21 cellular contexts compared by ENCODE assay signal in the genomic region with DNA sequence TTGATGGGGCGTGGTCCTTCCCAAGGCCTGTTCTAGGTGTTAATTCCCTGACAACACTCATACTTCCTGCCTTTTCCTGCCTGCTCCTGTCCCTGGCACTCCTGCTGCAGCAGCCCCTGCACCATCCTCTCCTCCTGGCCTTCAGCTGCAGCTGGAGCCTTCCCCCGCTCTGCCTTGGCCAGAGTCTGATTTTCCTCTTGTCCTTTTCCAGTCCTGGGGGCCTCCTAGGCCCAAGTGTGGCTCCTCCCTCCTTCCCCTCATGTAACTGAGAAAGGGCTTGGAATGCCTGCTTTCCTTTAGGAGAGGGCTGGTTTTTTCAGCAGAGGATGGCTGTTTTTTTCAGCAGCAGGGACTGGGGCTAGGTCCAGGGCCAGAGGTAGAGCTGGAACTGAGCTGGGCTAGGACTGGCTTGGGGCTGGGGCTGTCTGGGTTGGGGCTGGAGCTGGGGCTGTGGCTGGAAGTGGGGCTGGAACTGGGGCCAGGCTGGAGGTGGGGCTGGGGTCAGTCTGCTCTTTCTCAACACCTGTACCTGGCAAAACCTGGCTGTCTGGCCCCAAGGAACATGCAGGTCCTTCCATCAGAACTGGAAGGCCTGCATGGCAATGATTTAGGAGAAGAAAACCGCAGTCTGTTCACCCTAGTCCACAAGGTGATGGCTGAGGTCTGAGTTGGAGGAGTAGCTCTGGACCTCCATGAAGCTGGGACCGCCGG. TPM values are rescaled to one million over a fixed set of nuclear protein-coding genes. Genes with fewer than 3 reads are reported as not detected.
A peak's percentile ranks its signal among the peaks of the same experiment; 100 is the strongest.
DNase-seq lines count a peak whose midpoint lies in the region; ATAC-seq lines count a peak whose summit lies in the region.
"Had no signal": no experiment of that assay in that cellular context is flagged by ENCODE, and none has a peak within 500 bp of the region (broad histone marks: within the 10 kb centered on the region; RNA-seq: fewer than 3 reads in every experiment).

No MANE protein-coding gene starts in this region.

- H3K4me3 ChIP-seq in right cardiac atrium (ENCODE audit: low read length) (no peak overlapping the region), mesodermal cell (ENCODE audit: extremely low read depth, insufficient read depth, low read length, poor library complexity, severe bottlenecking) (no peak overlapping the region), SJCRH30 (no peak overlapping the region)
- H3K4me3 ChIP-seq: BLaER1, GM12878 had no signal

- H3K27me3 ChIP-seq in right cardiac atrium (ENCODE audit: control insufficient read depth, insufficient read depth) (no peaks in the 10 kb centered on the region), SJCRH30 (no peaks in the 10 kb centered on the region)
- H3K27me3 ChIP-seq: BLaER1 had no signal

- intact Hi-C loops in right cardiac atrium (cut with DNase I), result no loop called here
- intact Hi-C loops in Right ventricle myocardium superior (cut with DNase I), result no loop called here
- intact Hi-C loops in dendritic cell treated with granulocyte-macrophage colony-stimulating factor and Interleukin-4, amounts not matched to agents 40 ng/mL and 50 ng/mL, for 4 days (cut with micrococcal nuclease), result no loop called here

- H3K4me3 Mint-ChIP-seq in dendritic cell treated with granulocyte-macrophage colony-stimulating factor and Interleukin-4, amounts not matched to agents 40 ng/mL and 50 ng/mL, for 4 days, result no peak overlapping the region
- H3K4me3 Mint-ChIP-seq in stimulated activated naive B cell treated with anti-CD40 and anti-IgM and Interleukin-4, amounts not matched to agents 10 μg/mL and 1 μg/mL and 100 μg/mL, for 72 hours, result no peak overlapping the region
- H3K4me3 Mint-ChIP-seq: CD8-positive, alpha-beta T cell; HFFc6 had no signal

- no peaks in the 10 kb centered on the region for H3K9me3 Mint-ChIP-seq in dendritic cell treated with granulocyte-macrophage colony-stimulating factor and Interleukin-4, amounts not matched to agents 40 ng/mL and 50 ng/mL, for 4 days
- no peaks in the 10 kb centered on the region for H3K9me3 Mint-ChIP-seq in stimulated activated naive B cell treated with anti-CD40 and anti-IgM and Interleukin-4, amounts not matched to agents 10 μg/mL and 1 μg/mL and 100 μg/mL, for 72 hours
- H3K9me3 Mint-ChIP-seq: CD8-positive, alpha-beta T cell; HFFc6 had no signal

- no peak overlapping the region for H3K27ac ChIP-seq in right cardiac atrium (ENCODE audit: low read length)
- H3K27ac ChIP-seq in mesodermal cell (ENCODE audit: low read depth, low read length, severe bottlenecking), result peak overlapping the region; percentile 23
- no peak overlapping the region for H3K27ac ChIP-seq in SJCRH30
- H3K27ac ChIP-seq: BLaER1, KMS-11 had no signal

- H3K4me1 ChIP-seq in right cardiac atrium (ENCODE audit: control insufficient read depth, insufficient read depth, low read length), result no peaks in the 10 kb centered on the region
- peaks cover 6% of the 10 kb centered on the region for H3K4me1 ChIP-seq in mesodermal cell (ENCODE audit: control insufficient read depth, insufficient read depth, low read length, poor library complexity, severe bottlenecking)
- H3K4me1 ChIP-seq in SJCRH30, result no peaks in the 10 kb centered on the region

- peaks cover 80% of the 10 kb centered on the region for H3K36me3 ChIP-seq in mesodermal cell (ENCODE audit: control insufficient read depth, insufficient read depth, low read length)
- H3K36me3 ChIP-seq in SJCRH30, result peaks cover 10% of the 10 kb centered on the region

- peaks cover 97% of the 10 kb centered on the region for H3K36me3 Mint-ChIP-seq in dendritic cell treated with granulocyte-macrophage colony-stimulating factor and Interleukin-4, amounts not matched to agents 40 ng/mL and 50 ng/mL, for 4 days (ENCODE audit: low read depth)
- H3K36me3 Mint-ChIP-seq in stimulated activated naive B cell treated with anti-CD40 and anti-IgM and Interleukin-4, amounts not matched to agents 10 μg/mL and 1 μg/mL and 100 μg/mL, for 72 hours, result peaks cover 42 to 71% of the 10 kb centered on the region in 2 donors

- ATAC-seq in right cardiac atrium (no peak), Right ventricle myocardium superior (ENCODE audit: poor library complexity) (no peak), GM19397 (IDR thresholded peaks at IDR 0.05; ENCODE audit: unreplicated experiment) (no peak), HG02973 (IDR thresholded peaks at IDR 0.05; ENCODE audit: unreplicated experiment) (no peak)
- ATAC-seq in stimulated activated naive B cell treated with anti-CD40 and anti-IgM and Interleukin-4, amounts not matched to agents 10 μg/mL and 1 μg/mL and 100 μg/mL, for 72 hours (replicated peaks), result no peak
- ATAC-seq: CD8-positive, alpha-beta T cell; GM12878 had no signal

- peak in 2 of 3 donors; percentile 24 to 36 for DNase-seq in right cardiac atrium
- no peak for DNase-seq in Right ventricle myocardium superior
- no peak for DNase-seq in stimulated activated naive B cell treated with anti-CD40 and anti-IgM and Interleukin-4, amounts not matched to agents 10 μg/mL and 1 μg/mL and 100 μg/mL, for 72 hours
- DNase-seq in SJCRH30, result no peak
- DNase-seq: Calu3; CD8-positive, alpha-beta T cell; HFFc6; NCI-H1417; NCI-H187 treated with DMSO at 0.1 percent for 48 hours; NCI-H2227 treated with DMSO at 0.1 percent for 48 hours; NCI-H510A treated with DMSO at 0.1 percent for 48 hours; NCI-H774; OCI-M1; SIG-M5 had no signal

- no peaks in the 10 kb centered on the region for H3K27me3 Mint-ChIP-seq in dendritic cell treated with granulocyte-macrophage colony-stimulating factor and Interleukin-4, amounts not matched to agents 40 ng/mL and 50 ng/mL, for 4 days
- no peaks in the 10 kb centered on the region for H3K27me3 Mint-ChIP-seq in stimulated activated naive B cell treated with anti-CD40 and anti-IgM and Interleukin-4, amounts not matched to agents 10 μg/mL and 1 μg/mL and 100 μg/mL, for 72 hours

- no peaks in the 10 kb centered on the region for H3K4me1 Mint-ChIP-seq in dendritic cell treated with granulocyte-macrophage colony-stimulating factor and Interleukin-4, amounts not matched to agents 40 ng/mL and 50 ng/mL, for 4 days (ENCODE audit: low read depth)
- H3K4me1 Mint-ChIP-seq in stimulated activated naive B cell treated with anti-CD40 and anti-IgM and Interleukin-4, amounts not matched to agents 10 μg/mL and 1 μg/mL and 100 μg/mL, for 72 hours, result peaks cover 0 to 4% of the 10 kb centered on the region in 2 donors

- H3K9me3 ChIP-seq in right cardiac atrium (ENCODE audit: control insufficient read depth, low read length), result no peaks in the 10 kb centered on the region
- no peaks in the 10 kb centered on the region for H3K9me3 ChIP-seq in mesodermal cell (ENCODE audit: control insufficient read depth, low read length)
- no peaks in the 10 kb centered on the region for H3K9me3 ChIP-seq in SJCRH30 (replicated peaks)
- H3K9me3 ChIP-seq: BLaER1 had no signal

- WGBS in right cardiac atrium, result 95% methylated on average over 5 of the region's 5 CpGs
- 93 to 96% methylated on average over 2 to 5 of the region's 5 CpGs for WGBS in mesodermal cell (ENCODE audit: insufficient coverage in 2 of 2), 2 experiments

- H3K27ac Mint-ChIP-seq in dendritic cell treated with granulocyte-macrophage colony-stimulating factor and Interleukin-4, amounts not matched to agents 40 ng/mL and 50 ng/mL, for 4 days, result peak overlapping the region; percentile 5
- peak overlapping the region; percentile 14 for H3K27ac Mint-ChIP-seq in stimulated activated naive B cell treated with anti-CD40 and anti-IgM and Interleukin-4, amounts not matched to agents 10 μg/mL and 1 μg/mL and 100 μg/mL, for 72 hours
- H3K27ac Mint-ChIP-seq: CD8-positive, alpha-beta T cell; HFFc6 had no signal

RNA-seq across cellular contexts. Expression of gene ZC3H7B, which starts 23.6 kb away (rescaled TPM):
- 10 to 100 TPM; 35.4 to 43.5 (median 39.2) TPM for total RNA-seq in right cardiac atrium
- 35.2 TPM for polyA plus RNA-seq in right cardiac atrium
- total RNA-seq in Right ventricle myocardium superior, result 41.3 TPM
- polyA plus RNA-seq in mesodermal cell (2013, experiment 1 of 2), result 41.0 TPM
- polyA plus RNA-seq in mesodermal cell (2013, experiment 2 of 2), result 41.3 TPM
- 26.9 and 27.7 TPM in 2 replicates for total RNA-seq in SJCRH30 (2014; rRNA removed; shearing (Covaris generic))

RNA-seq across cellular contexts. Expression of gene RANGAP1, which starts 39.0 kb away (rescaled TPM):
- total RNA-seq in right cardiac atrium, result 10 to 100 TPM; 26.0 to 38.5 (median 33.4) TPM
- 26.9 TPM for polyA plus RNA-seq in right cardiac atrium
- total RNA-seq in Right ventricle myocardium superior, result 42.8 TPM
- 75.1 TPM for polyA plus RNA-seq in mesodermal cell (2013, experiment 1 of 2)
- 70.1 TPM for polyA plus RNA-seq in mesodermal cell (2013, experiment 2 of 2)
- 55.4 and 56.5 TPM in 2 replicates for total RNA-seq in SJCRH30 (2014; rRNA removed; shearing (Covaris generic))

RNA-seq across cellular contexts. Expression of gene TEF, which starts 56.8 kb away (rescaled TPM):
- total RNA-seq in right cardiac atrium, result 10 to 100 TPM; 12.4 to 27.5 (median 22.6) TPM
- polyA plus RNA-seq in right cardiac atrium, result 22.1 TPM
- total RNA-seq in Right ventricle myocardium superior, result 20.7 TPM
- 9.6 TPM for polyA plus RNA-seq in mesodermal cell (2013, experiment 1 of 2)
- 8.4 TPM for polyA plus RNA-seq in mesodermal cell (2013, experiment 2 of 2)
- 6.0 and 7.4 TPM in 2 replicates for total RNA-seq in SJCRH30 (2014; rRNA removed; shearing (Covaris generic))

Comparison
In these comparisons a context has a peak if more than half of its experiments do, and no peak if none do; other contexts are left out.
1. DNase-seq: peak in right cardiac atrium (2 of 3); none in Right ventricle myocardium superior (single experiment), stimulated activated naive B cell treated with anti-CD40 and anti-IgM and Interleukin-4, amounts not matched to agents 10 μg/mL and 1 μg/mL and 100 μg/mL, for 72 hours (single experiment) and SJCRH30 (0 of 2).